Comparison of ENCODE assay signal across 8 cellular contexts in genomic region chr2:235116885-235117492, GRCh38.
DNase-seq lines count a peak whose midpoint lies in the region; ATAC-seq and TF ChIP-seq lines count a peak whose summit lies in the region.

No MANE protein-coding gene starts in this region.

- H3K27ac ChIP-seq in VCaP (no peak overlapping the region), upper lobe of right lung (no peak overlapping the region)

- no peak for ATAC-seq in upper lobe of right lung
- ATAC-seq in HG02852 (IDR thresholded peaks at IDR 0.05; ENCODE audit: unreplicated experiment) = no peak
- no peak for ATAC-seq in omental fat pad (ENCODE audit: low FRiP score)
- ATAC-seq in HG03045 (IDR thresholded peaks at IDR 0.05; ENCODE audit: unreplicated experiment) = no peak

- DNase-seq in ELR (ENCODE audit: low read depth) = peak; percentile 78
- peak; percentile 14 for DNase-seq in NCI-H1048 (lab: John Stamatoyannopoulos, UW)
- peak; percentile 89 for DNase-seq in inferior parietal cortex (ENCODE audit: extremely low spot score)
- no peak for DNase-seq in upper lobe of right lung
- no peak for DNase-seq in omental fat pad (ENCODE audit: low spot score)

- H3K9me3 ChIP-seq in upper lobe of right lung = no peaks in the 10 kb centered on the region

- TF ChIP-seq CTCF in VCaP (conservative IDR thresholded peaks at IDR 0.05) (peak; percentile 74), upper lobe of right lung (IDR thresholded peaks at IDR 0.05) (peak; percentile 70), omental fat pad (IDR thresholded peaks at IDR 0.05) (peak in 1 of 3 donors; percentile 41)

- H3K36me3 ChIP-seq in upper lobe of right lung = no peaks in the 10 kb centered on the region

- H3K4me1 ChIP-seq in upper lobe of right lung = no peaks in the 10 kb centered on the region

- H3K4me3 ChIP-seq in upper lobe of right lung = no peak overlapping the region

- no peaks in the 10 kb centered on the region for H3K27me3 ChIP-seq in upper lobe of right lung

- intact Hi-C loops in upper lobe of right lung (cut with DNase I) = no loop called here

Comparison
In these comparisons a context has a peak if more than half of its experiments do, and no peak if none do; other contexts are left out.
1. DNase-seq: peak in ELR (single experiment), NCI-H1048 (single experiment) and inferior parietal cortex (single experiment); none in upper lobe of right lung (single experiment) and omental fat pad (single experiment).